In the genomic region with DNA sequence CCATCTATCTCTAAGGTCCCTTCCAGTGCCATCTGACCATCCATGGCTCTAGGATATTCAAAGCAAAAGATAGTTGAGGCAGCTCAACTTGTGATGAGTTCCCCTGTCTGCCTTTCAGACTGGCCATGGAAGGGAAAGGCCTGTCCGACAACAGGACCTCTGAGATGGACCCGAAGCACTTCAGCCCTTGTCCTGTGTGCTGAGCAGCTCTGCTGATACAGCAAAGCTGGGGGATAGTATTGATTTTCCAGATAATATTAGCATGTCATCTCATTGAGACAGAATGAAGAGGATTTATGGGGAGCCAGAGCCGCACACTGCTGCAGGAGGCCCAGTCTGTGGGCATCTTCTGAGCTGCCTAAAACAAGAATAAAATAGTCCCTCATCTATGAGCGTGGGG, we compare ENCODE assay signal across 19 cellular contexts.
A peak's percentile ranks its signal among the peaks of the same experiment; 100 is the strongest.
DNase-seq lines count a peak whose midpoint lies in the region; ATAC-seq, FAIRE-seq and TF ChIP-seq lines count a peak whose summit lies in the region.
"Had no signal": no experiment of that assay in that cellular context is flagged by ENCODE, and none has a peak within 500 bp of the region (broad histone marks: within the 10 kb centered on the region; RNA-seq: fewer than 3 reads in every experiment).

No MANE protein-coding gene starts in this region.

- no peak for TF ChIP-seq POLR2A in esophagus squamous epithelium (IDR thresholded peaks at IDR 0.05)
- no peak for TF ChIP-seq POLR2A in upper lobe of left lung (IDR thresholded peaks at IDR 0.05)

- H3K79me2 ChIP-seq in astrocyte (ENCODE audit: insufficient read depth, low read length): no peaks in the 10 kb centered on the region

- no peak overlapping the region for H3K23ac ChIP-seq in mesenchymal stem cell (ENCODE audit: low read length in 2 of 2)

- peak overlapping the region; percentile 16 for H3K27ac Mint-ChIP-seq in astrocyte (ENCODE audit: unreplicated experiment)
- H3K27ac Mint-ChIP-seq: CD8-positive, alpha-beta T cell; GM23338 had no signal

- no peaks in the 10 kb centered on the region for H3K79me1 ChIP-seq in mesenchymal stem cell (replicated peaks; ENCODE audit: low read length, poor library complexity, severe bottlenecking)

- H3K27me3 Mint-ChIP-seq in astrocyte (ENCODE audit: low read depth, unreplicated experiment): no peaks in the 10 kb centered on the region

- H3K4me2 ChIP-seq in astrocyte (ENCODE audit: low read length): no peak overlapping the region
- H3K4me2 ChIP-seq in mesenchymal stem cell (ENCODE audit: low read length, poor library complexity, severe bottlenecking): no peak overlapping the region
- H3K4me2 ChIP-seq: GM23338 had no signal

- H3K36me3 Mint-ChIP-seq in astrocyte (ENCODE audit: low read depth, unreplicated experiment): no peaks in the 10 kb centered on the region
- H3K36me3 Mint-ChIP-seq: CD14-positive monocyte; CD8-positive, alpha-beta T cell had no signal

- H3K18ac ChIP-seq in mesenchymal stem cell (ENCODE audit: low read depth in 1 of 2, low read length in 2 of 2): peak overlapping the region in 1 of 2 experiments; percentile 95

- H3K14ac ChIP-seq in mesenchymal stem cell (ENCODE audit: low read length in 2 of 2): peak overlapping the region in 1 of 2 experiments; percentile 83

- H2BK5ac ChIP-seq in mesenchymal stem cell (ENCODE audit: low read depth, low read length, poor library complexity, severe bottlenecking): no peak overlapping the region

- no peak overlapping the region for H2BK120ac ChIP-seq in mesenchymal stem cell (ENCODE audit: low read depth, low read length)

- no peaks in the 10 kb centered on the region for H4K20me1 ChIP-seq in astrocyte (ENCODE audit: insufficient read depth, low read length)

- H3K36me3 ChIP-seq in astrocyte (ENCODE audit: insufficient read depth, low read length): no peaks in the 10 kb centered on the region
- no peaks in the 10 kb centered on the region for H3K36me3 ChIP-seq in esophagus squamous epithelium
- H3K36me3 ChIP-seq in mesenchymal stem cell (ENCODE audit: control insufficient read depth in 1 of 2, insufficient read depth in 2 of 2, low read depth in 1 of 2, low read length in 2 of 2): no peaks in the 10 kb centered on the region
- no peaks in the 10 kb centered on the region for H3K36me3 ChIP-seq in upper lobe of left lung

- no peak for FAIRE-seq in astrocyte (lab: Jason Lieb, UNC)
- FAIRE-seq: A204.1, D721Med, G401.6, GM12891 had no signal

- peak overlapping the region; percentile 22 for H4K8ac ChIP-seq in mesenchymal stem cell (ENCODE audit: low read length)

- WGBS in esophagus squamous epithelium, 2 donors: 87 to 88% methylated on average over 3 of the region's 4 CpGs
- 83% methylated on average over 4 of the region's 4 CpGs for WGBS in mesenchymal stem cell
- 86 to 88% methylated on average over 4 of the region's 4 CpGs for WGBS in upper lobe of left lung, 2 donors

- TF ChIP-seq EP300 in upper lobe of left lung (IDR thresholded peaks at IDR 0.05): no peak

- TF ChIP-seq CTCF in astrocyte (IDR thresholded peaks at IDR 0.05; ENCODE audit: insufficient read depth, low read depth, low read length) (no peak), esophagus squamous epithelium (IDR thresholded peaks at IDR 0.05) (no peak), upper lobe of left lung (IDR thresholded peaks at IDR 0.05) (no peak), omental fat pad (IDR thresholded peaks at IDR 0.05) (no peak)

- no peak overlapping the region for H2BK15ac ChIP-seq in mesenchymal stem cell (ENCODE audit: low read depth, poor library complexity, severe bottlenecking)

- H3K27me3 ChIP-seq in astrocyte (ENCODE audit: insufficient read depth, low read length): no peaks in the 10 kb centered on the region
- H3K27me3 ChIP-seq in esophagus squamous epithelium: no peaks in the 10 kb centered on the region
- no peaks in the 10 kb centered on the region for H3K27me3 ChIP-seq in mesenchymal stem cell (ENCODE audit: control insufficient read depth in 1 of 2, insufficient read depth in 1 of 2, low read length in 2 of 2)
- H3K27me3 ChIP-seq in upper lobe of left lung: no peaks in the 10 kb centered on the region

- no peak overlapping the region for H3K4me3 ChIP-seq in astrocyte (ENCODE audit: insufficient read depth, low read depth, low read length)
- H3K4me3 ChIP-seq in esophagus squamous epithelium: no peak overlapping the region
- no peak overlapping the region for H3K4me3 ChIP-seq in mesenchymal stem cell (ENCODE audit: insufficient read depth in 1 of 2, low read depth in 1 of 2, low read length in 2 of 2)
- no peak overlapping the region for H3K4me3 ChIP-seq in upper lobe of left lung
- H3K4me3 ChIP-seq: GM23338 had no signal

- intact Hi-C loops in esophagus squamous epithelium (cut with DNase I): no loop called here

- no peak overlapping the region for H3K27ac ChIP-seq in astrocyte (ENCODE audit: low read depth, low read length)
- peak overlapping the region in 3 of 4 donors; percentile 31 to 74 (median 54) for H3K27ac ChIP-seq in esophagus squamous epithelium
- H3K27ac ChIP-seq in mesenchymal stem cell (ENCODE audit: low read length, poor library complexity, severe bottlenecking): no peak overlapping the region
- peak overlapping the region; percentile 11 to 59 (median 23) for H3K27ac ChIP-seq in upper lobe of left lung

- no peak overlapping the region for H3K9ac ChIP-seq in astrocyte (ENCODE audit: low read length)
- H3K9ac ChIP-seq in mesenchymal stem cell (ENCODE audit: low read length): no peak overlapping the region

- peaks cover 9% of the 10 kb centered on the region for H3K4me1 Mint-ChIP-seq in astrocyte (ENCODE audit: low read depth, unreplicated experiment)

- H3K4me1 ChIP-seq in astrocyte (ENCODE audit: insufficient read depth, low read length) (peaks cover 7% of the 10 kb centered on the region), esophagus squamous epithelium (peaks cover 0 to 18% (median 0%) of the 10 kb centered on the region in 3 donors), mesenchymal stem cell (ENCODE audit: control insufficient read depth, insufficient read depth, low read depth, low read length) (no peaks in the 10 kb centered on the region), upper lobe of left lung (peaks cover 0 to 3% (median 0%) of the 10 kb centered on the region in 4 donors)

- no peaks in the 10 kb centered on the region for H3K9me3 Mint-ChIP-seq in astrocyte (ENCODE audit: unreplicated experiment)
- H3K9me3 Mint-ChIP-seq: CD8-positive, alpha-beta T cell; GM23338 had no signal

- ATAC-seq in upper lobe of left lung (ENCODE audit: low FRiP score in 2 of 2) (no peak), HG02938 (IDR thresholded peaks at IDR 0.05; ENCODE audit: unreplicated experiment) (no peak), omental fat pad (ENCODE audit: low FRiP score) (no peak)
- ATAC-seq: CD8-positive, alpha-beta T cell; GM23338 had no signal

- H3K9me3 ChIP-seq in astrocyte (ENCODE audit: insufficient read depth, low read depth, low read length) (no peaks in the 10 kb centered on the region), esophagus squamous epithelium (no peaks in the 10 kb centered on the region), mesenchymal stem cell (ENCODE audit: control insufficient read depth, low read length) (no peaks in the 10 kb centered on the region), upper lobe of left lung (no peaks in the 10 kb centered on the region)

- H4K91ac ChIP-seq in mesenchymal stem cell (ENCODE audit: low read length): no peak overlapping the region

- H3K4me3 Mint-ChIP-seq in astrocyte (ENCODE audit: unreplicated experiment): no peak overlapping the region
- H3K4me3 Mint-ChIP-seq: CD14-positive monocyte; CD8-positive, alpha-beta T cell; GM23338 had no signal

- H2AK5ac ChIP-seq in mesenchymal stem cell (ENCODE audit: low read length, severe bottlenecking): no peak overlapping the region

- no peak for DNase-seq in astrocyte (ENCODE audit: low read depth)
- DNase-seq in esophagus squamous epithelium (lab: John Stamatoyannopoulos, UW): no peak
- no peak for DNase-seq in mesenchymal stem cell
- no peak for DNase-seq in upper lobe of left lung
- DNase-seq in activated CD8-positive, alpha-beta memory T cell treated with anti-CD3 and anti-CD28 coated beads, Interleukin-2, amount 50 U/mL, for 4 hours: no peak
- no peak for DNase-seq in omental fat pad (ENCODE audit: low spot score)
- DNase-seq: COR-L47, DMS153, DMS79 treated with DMSO at 0.1 percent for 48 hours, EL, H7 had no signal

- H2AFZ ChIP-seq in astrocyte (ENCODE audit: low read depth, low read length): no peak overlapping the region
- no peak overlapping the region for H2AFZ ChIP-seq in mesenchymal stem cell (ENCODE audit: low read depth, low read length)
- H2AFZ ChIP-seq: GM23338 had no signal

- peak overlapping the region; percentile 62 to 83 for H2BK12ac ChIP-seq in mesenchymal stem cell (ENCODE audit: low read length in 2 of 2)

- peak overlapping the region in 1 of 2 experiments; percentile 54 for H3K4ac ChIP-seq in mesenchymal stem cell (ENCODE audit: low read depth in 1 of 2, low read length in 2 of 2)

Comparison
In these comparisons a context has a peak if more than half of its experiments do, and no peak if none do; other contexts are left out.
1. H3K27ac ChIP-seq: peak in esophagus squamous epithelium (3 of 4) and upper lobe of left lung (4 of 4); none in astrocyte (single experiment) and mesenchymal stem cell (single experiment).